In the genomic region with DNA sequence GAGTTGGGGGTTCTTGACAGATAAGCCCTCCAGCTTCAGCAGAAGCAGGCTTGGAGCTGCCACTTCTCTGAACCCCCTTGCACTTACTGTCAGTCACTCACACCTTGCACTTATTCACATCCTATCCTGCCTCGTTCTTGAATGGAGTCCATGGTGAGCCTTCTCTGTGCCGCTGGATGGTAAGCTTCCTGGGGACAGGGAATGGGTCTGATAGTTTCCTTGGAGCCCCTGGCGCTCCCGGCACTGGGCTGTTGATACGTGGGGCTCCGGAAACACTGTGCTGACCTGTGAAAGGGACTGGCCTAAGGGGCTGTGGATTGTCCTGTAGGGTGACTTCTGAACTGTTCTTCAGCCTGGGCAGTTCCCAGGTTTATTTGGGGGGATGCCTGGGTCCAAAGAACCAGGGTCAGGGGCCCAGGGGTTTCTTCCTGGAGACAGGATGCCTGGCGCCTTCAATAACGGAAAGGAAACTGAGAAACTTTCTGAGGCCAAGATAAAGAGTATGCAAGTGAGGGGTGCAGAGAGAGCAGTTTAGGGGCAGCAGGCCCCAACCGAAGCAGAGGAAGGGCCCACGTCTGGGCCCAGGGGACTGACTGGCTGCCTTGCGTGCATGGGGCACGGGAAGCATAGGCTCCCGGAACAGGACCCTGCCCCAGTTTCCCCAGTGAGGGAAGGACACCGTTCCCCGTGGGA, we compare ENCODE assay signal across 8 cellular contexts. TPM values are rescaled to one million over a fixed set of nuclear protein-coding genes. Genes with fewer than 3 reads are reported as not detected.
DNase-seq lines count a peak whose midpoint lies in the region; ATAC-seq and TF ChIP-seq lines count a peak whose summit lies in the region.

No MANE protein-coding gene starts in this region.

- H3K4me3 ChIP-seq in ascending aorta: peak overlapping the region; percentile 84 to 88
- H3K4me3 ChIP-seq in right lobe of liver: peak overlapping the region; percentile 59 to 72 (median 61)

- H3K36me3 ChIP-seq in ascending aorta (no peaks in the 10 kb centered on the region), right lobe of liver (no peaks in the 10 kb centered on the region)

- H3K36me3 Mint-ChIP-seq in CD14-positive monocyte (peaks cover 5 to 9% of the 10 kb centered on the region in 2 donors), type B pancreatic cell (peaks cover 3% of the 10 kb centered on the region)

- ATAC-seq in GM19463 (IDR thresholded peaks at IDR 0.05; ENCODE audit: unreplicated experiment) (peak; percentile 21), HG03565 (IDR thresholded peaks at IDR 0.05; ENCODE audit: unreplicated experiment) (peak; percentile 23), right lobe of liver (no peak)

- peak; percentile 19 for DNase-seq in CD14-positive monocyte (ENCODE audit: low spot score)
- no peak for DNase-seq in ascending aorta (ENCODE audit: low spot score in 2 of 2)
- peak in 2 of 3 donors; percentile 16 to 46 for DNase-seq in right lobe of liver
- DNase-seq in type B pancreatic cell (ENCODE audit: extremely low spot score, unreplicated experiment): no peak
- no peak for DNase-seq in stimulated activated naive CD4-positive, alpha-beta T cell (lab: John Stamatoyannopoulos, UW)
- DNase-seq in hippocampal formation (lab: John Stamatoyannopoulos, UW): no peak

- no peaks in the 10 kb centered on the region for H3K27me3 ChIP-seq in ascending aorta
- H3K27me3 ChIP-seq in right lobe of liver: no peaks in the 10 kb centered on the region

- H3K27ac ChIP-seq in ascending aorta (peak overlapping the region; percentile 80 to 86), right lobe of liver (peak overlapping the region; percentile 41 to 90 (median 78))

- H3K9me3 ChIP-seq in ascending aorta (no peaks in the 10 kb centered on the region), right lobe of liver (no peaks in the 10 kb centered on the region)

- no peak for TF ChIP-seq POLR2A in right lobe of liver (IDR thresholded peaks at IDR 0.05)

- intact Hi-C loops in CD14-positive monocyte (cut with micrococcal nuclease) (loop anchor here in 1 of 2 donors (5.0 kb wide), 1 partner anchor 42 kb away; no protein-coding TSS in a partner anchor), ascending aorta (cut with DNase I) (loop anchor here (1.0 to 10.0 kb wide), 5 partner anchors 87 to 762 kb away; partner anchors contain the start of genes FAM118B, FOXRED1, HYLS1 and RPUSD4), right lobe of liver (cut with DNase I) (no loop called here)

- H3K27me3 Mint-ChIP-seq in CD14-positive monocyte (ENCODE audit: low read depth in 3 of 3) (peaks cover 0 to 12% (median 0%) of the 10 kb centered on the region in 3 donors), type B pancreatic cell (no peaks in the 10 kb centered on the region)

- H3K4me1 Mint-ChIP-seq in CD14-positive monocyte (peaks cover 73% of the 10 kb centered on the region), type B pancreatic cell (ENCODE audit: unreplicated experiment) (peaks cover 32% of the 10 kb centered on the region)

- 29% methylated on average over 8 of the region's 15 CpGs for WGBS in right lobe of liver (ENCODE audit: insufficient coverage, low coverage, low lambda C conversion rate, missing lambda C conversion rate)

- H3K4me1 ChIP-seq in ascending aorta (peaks cover 19 to 52% of the 10 kb centered on the region in 2 donors), right lobe of liver (peaks cover 0 to 28% (median 5%) of the 10 kb centered on the region in 4 donors)

- no peak for TF ChIP-seq CTCF in CD14-positive monocyte (IDR thresholded peaks at IDR 0.05)
- TF ChIP-seq CTCF in ascending aorta (IDR thresholded peaks at IDR 0.05): no peak
- no peak for TF ChIP-seq CTCF in right lobe of liver (IDR thresholded peaks at IDR 0.05)
- no peak for TF ChIP-seq CTCF in type B pancreatic cell (conservative IDR thresholded peaks at IDR 0.05)

- H3K4me3 Mint-ChIP-seq in CD14-positive monocyte: peak overlapping the region; percentile 85 to 90
- peak overlapping the region; percentile 94 for H3K4me3 Mint-ChIP-seq in type B pancreatic cell

- H3K9me3 Mint-ChIP-seq in CD14-positive monocyte: no peaks in the 10 kb centered on the region
- no peaks in the 10 kb centered on the region for H3K9me3 Mint-ChIP-seq in type B pancreatic cell

- H3K27ac Mint-ChIP-seq in CD14-positive monocyte: peak overlapping the region in 5 of 7 donors; percentile 40 to 85 (median 57)
- peak overlapping the region; percentile 85 for H3K27ac Mint-ChIP-seq in type B pancreatic cell

RNA-seq across cellular contexts. Expression of gene ST3GAL4, which starts 0.7 kb away (rescaled TPM):
- 10 to 100 TPM in 1 of 2 donors, 1 to 10 TPM in 1; 7.8 to 10.1 TPM for polyA plus RNA-seq in CD14-positive monocyte
- 61.4 TPM for total RNA-seq in ascending aorta
- 10 to 100 TPM in 4 of 6 experiments, 1 to 10 TPM in 2; 7.0 to 25.6 (median 17.5) TPM for total RNA-seq in right lobe of liver
- 18.6 and 19.1 TPM in 2 replicates for total RNA-seq in type B pancreatic cell (ENCODE audit: low replicate concordance)

RNA-seq across cellular contexts. Expression of gene DCPS, which starts 50.9 kb away (rescaled TPM):
- polyA plus RNA-seq in CD14-positive monocyte: 10 to 100 TPM; 30.4 to 30.7 TPM
- total RNA-seq in ascending aorta: 19.6 TPM
- 10 to 100 TPM; 12.6 to 65.2 (median 21.9) TPM for total RNA-seq in right lobe of liver
- total RNA-seq in type B pancreatic cell (ENCODE audit: low replicate concordance): 9.8 and 17.6 TPM in 2 replicates

Comparison
In these comparisons a context has a peak if more than half of its experiments do, and no peak if none do; other contexts are left out.
1. DNase-seq: peak in CD14-positive monocyte (single experiment) and right lobe of liver (2 of 3); none in ascending aorta (0 of 2), type B pancreatic cell (single experiment), stimulated activated naive CD4-positive, alpha-beta T cell (0 of 6) and hippocampal formation (0 of 2).
2. ATAC-seq: peak in GM19463 (single experiment) and HG03565 (single experiment); none in right lobe of liver (0 of 4).